In the genomic region with DNA sequence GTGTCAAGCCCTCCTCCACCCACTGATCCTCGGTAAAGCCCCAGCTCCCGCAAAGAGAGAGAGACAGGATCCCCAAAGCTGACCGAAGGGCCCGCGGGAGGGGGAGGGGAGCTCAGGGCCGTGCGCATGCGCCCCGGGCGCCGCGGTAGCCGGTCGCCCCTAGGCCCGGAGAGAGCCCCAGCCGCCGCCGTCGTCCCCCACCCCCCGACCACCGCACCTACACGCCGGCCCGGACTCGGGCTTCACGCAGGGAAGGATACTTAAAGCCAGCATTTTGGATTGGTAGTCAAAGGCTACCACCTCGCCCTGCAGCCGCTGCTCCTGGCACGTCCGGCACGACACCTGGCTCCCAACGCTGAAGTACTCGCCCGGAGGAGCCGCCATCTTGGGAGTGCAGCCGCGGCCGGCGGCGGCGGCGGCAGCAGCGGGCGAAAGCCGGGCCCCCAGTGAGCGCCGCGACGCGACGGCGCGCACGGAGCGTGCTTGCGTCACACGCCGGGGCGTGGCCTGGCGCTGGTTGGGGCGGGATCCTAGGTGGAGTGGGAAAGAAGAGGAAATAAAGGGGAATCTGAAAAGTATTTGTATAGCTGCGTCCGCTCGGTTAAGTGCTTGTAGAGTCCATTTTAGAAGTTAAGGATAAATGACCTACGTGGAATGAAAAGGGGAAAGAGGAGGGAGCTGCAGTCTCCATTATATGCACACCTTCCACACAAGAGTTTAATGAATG, we compare ENCODE assay signal across 1 cellular context.
TF ChIP-seq lines count a peak whose summit lies in the region.

A gene (minus strand): TSS at position 468 of the 727 bp plus-strand sequence. CDS start 84 bp downstream, at position 384.

TF ChIP-seq in K562, 482 proteins besides CTCF, POLR2A, EP300 and RAD21 (continued from another document and continues in another):
- TF ChIP-seq, protein P1, sequence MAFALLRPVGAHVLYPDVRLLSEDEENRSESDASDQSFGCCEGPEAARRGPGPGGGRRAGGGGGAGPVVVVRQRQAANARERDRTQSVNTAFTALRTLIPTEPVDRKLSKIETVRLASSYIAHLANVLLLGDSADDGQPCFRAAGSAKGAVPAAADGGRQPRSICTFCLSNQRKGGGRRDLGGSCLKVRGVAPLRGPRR (CRISPR knock-in tag; IDR thresholded peaks at IDR 0.05), result no peak
- no peak for TF ChIP-seq ZNF644 (tag; IDR thresholded peaks at IDR 0.05; ENCODE audit: low read depth)
- no peak for TF ChIP-seq C11orf30 (IDR thresholded peaks at IDR 0.05; ENCODE audit: low read depth)
- TF ChIP-seq KLF1 (tag; IDR thresholded peaks at IDR 0.05), result peak; percentile 59; the same call in 1 of the 2 replicates
- no peak for TF ChIP-seq NCOA2 (IDR thresholded peaks at IDR 0.05; ENCODE audit: partially characterized antibody in 2 of 2)
- TF ChIP-seq MYC (IDR thresholded peaks at IDR 0.05; ENCODE audit: low read depth, low read length), result peak; percentile 77
- TF ChIP-seq MYC (CRISPR knock-in tag; IDR thresholded peaks at IDR 0.05; ENCODE audit: borderline replicate concordance, low read depth), result no peak
- peak; percentile 84 for TF ChIP-seq MTA3 (IDR thresholded peaks at IDR 0.05; ENCODE audit: borderline replicate concordance)
- no peak for TF ChIP-seq ZC3H11A (IDR thresholded peaks at IDR 0.05; ENCODE audit: low read depth, low read length)
- TF ChIP-seq, protein P2, sequence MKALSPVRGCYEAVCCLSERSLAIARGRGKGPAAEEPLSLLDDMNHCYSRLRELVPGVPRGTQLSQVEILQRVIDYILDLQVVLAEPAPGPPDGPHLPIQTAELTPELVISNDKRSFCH (CRISPR knock-in tag; IDR thresholded peaks at IDR 0.05), result no peak
- TF ChIP-seq, protein P2 (tag; IDR thresholded peaks at IDR 0.05), result 0 out of 2 replicates have a peak, but pooled peaks have one; percentile 36
- TF ChIP-seq, protein P3, sequence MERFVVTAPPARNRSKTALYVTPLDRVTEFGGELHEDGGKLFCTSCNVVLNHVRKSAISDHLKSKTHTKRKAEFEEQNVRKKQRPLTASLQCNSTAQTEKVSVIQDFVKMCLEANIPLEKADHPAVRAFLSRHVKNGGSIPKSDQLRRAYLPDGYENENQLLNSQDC (CRISPR knock-in tag; IDR thresholded peaks at IDR 0.05), result peak; percentile 74; the same call in 1 of the 2 replicates
- TF ChIP-seq ZNF282 (CRISPR knock-in tag; IDR thresholded peaks at IDR 0.05), result no peak
- TF ChIP-seq, protein P4, sequence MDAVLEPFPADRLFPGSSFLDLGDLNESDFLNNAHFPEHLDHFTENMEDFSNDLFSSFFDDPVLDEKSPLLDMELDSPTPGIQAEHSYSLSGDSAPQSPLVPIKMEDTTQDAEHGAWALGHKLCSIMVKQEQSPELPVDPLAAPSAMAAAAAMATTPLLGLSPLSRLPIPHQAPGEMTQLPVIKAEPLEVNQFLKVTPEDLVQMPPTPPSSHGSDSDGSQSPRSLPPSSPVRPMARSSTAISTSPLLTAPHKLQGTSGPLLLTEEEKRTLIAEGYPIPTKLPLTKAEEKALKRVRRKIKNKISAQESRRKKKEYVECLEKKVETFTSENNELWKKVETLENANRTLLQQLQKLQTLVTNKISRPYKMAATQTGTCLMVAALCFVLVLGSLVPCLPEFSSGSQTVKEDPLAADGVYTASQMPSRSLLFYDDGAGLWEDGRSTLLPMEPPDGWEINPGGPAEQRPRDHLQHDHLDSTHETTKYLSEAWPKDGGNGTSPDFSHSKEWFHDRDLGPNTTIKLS (IDR thresholded peaks at IDR 0.05; ENCODE audit: borderline replicate concordance, low read depth), result peak; percentile 52; the same call in 1 of the 2 replicates
- TF ChIP-seq, protein P5, sequence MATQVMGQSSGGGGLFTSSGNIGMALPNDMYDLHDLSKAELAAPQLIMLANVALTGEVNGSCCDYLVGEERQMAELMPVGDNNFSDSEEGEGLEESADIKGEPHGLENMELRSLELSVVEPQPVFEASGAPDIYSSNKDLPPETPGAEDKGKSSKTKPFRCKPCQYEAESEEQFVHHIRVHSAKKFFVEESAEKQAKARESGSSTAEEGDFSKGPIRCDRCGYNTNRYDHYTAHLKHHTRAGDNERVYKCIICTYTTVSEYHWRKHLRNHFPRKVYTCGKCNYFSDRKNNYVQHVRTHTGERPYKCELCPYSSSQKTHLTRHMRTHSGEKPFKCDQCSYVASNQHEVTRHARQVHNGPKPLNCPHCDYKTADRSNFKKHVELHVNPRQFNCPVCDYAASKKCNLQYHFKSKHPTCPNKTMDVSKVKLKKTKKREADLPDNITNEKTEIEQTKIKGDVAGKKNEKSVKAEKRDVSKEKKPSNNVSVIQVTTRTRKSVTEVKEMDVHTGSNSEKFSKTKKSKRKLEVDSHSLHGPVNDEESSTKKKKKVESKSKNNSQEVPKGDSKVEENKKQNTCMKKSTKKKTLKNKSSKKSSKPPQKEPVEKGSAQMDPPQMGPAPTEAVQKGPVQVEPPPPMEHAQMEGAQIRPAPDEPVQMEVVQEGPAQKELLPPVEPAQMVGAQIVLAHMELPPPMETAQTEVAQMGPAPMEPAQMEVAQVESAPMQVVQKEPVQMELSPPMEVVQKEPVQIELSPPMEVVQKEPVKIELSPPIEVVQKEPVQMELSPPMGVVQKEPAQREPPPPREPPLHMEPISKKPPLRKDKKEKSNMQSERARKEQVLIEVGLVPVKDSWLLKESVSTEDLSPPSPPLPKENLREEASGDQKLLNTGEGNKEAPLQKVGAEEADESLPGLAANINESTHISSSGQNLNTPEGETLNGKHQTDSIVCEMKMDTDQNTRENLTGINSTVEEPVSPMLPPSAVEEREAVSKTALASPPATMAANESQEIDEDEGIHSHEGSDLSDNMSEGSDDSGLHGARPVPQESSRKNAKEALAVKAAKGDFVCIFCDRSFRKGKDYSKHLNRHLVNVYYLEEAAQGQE (CRISPR knock-in tag; IDR thresholded peaks at IDR 0.05; ENCODE audit: low read depth), result 0 out of 2 replicates have a peak, but pooled peaks have one; percentile 44
- TF ChIP-seq SREBF2 (CRISPR knock-in tag; IDR thresholded peaks at IDR 0.05), result no peak
- TF ChIP-seq, protein P6, sequence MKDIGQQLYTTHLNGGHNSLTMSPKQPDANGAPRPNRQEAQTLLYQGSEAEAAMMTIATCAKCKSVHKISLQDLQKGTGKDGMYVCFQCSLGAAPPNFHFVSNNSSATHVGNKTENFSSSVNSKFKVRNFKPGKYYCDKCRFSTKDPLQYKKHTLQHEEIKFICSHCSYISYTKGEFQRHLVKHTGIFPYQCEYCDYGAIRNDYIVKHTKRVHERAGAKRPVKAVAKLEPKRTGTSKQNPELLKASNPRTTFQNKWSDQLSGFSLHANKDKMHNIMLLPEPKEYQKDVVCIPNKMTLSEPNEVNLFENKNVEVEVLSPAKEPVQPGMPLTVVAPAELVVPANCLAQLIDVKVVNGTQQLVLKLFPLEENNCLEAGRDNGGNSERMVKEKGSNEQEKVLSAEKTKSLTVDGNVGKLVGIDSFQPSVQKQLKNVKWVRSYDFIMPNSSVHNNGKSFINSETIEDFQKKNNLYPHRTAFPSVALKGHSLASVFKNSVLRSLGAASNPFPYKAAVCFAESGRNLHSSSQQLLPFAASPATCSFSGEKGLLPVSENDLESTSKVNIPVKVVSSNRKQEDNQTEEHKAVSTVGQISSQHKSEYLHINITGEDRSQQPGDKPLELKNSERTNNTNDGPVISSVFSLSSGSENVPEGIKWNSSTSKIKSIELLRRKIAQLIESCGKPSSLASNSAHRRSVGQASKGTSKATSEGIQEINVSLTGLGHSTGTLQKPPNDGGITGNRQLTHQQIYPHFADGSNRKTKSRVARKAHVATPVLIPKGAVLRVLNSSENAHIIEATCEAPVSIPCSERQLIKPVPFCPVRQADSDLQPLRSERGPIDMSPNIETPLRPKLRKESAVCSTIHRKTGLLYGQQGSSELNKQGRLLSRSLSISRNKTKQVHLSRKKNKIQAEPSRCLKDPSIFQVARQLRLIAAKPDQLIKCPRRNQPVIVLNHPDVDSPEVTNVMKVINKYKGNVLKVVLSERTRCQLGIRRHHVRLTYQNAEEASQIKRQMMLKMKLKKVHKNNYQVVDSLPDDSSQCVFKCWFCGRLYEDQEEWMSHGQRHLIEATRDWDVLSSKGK (CRISPR knock-in tag; IDR thresholded peaks at IDR 0.05), result no peak
- 0 out of 2 replicates have a peak, but pooled peaks have one; percentile 25 for TF ChIP-seq JUND (IDR thresholded peaks at IDR 0.05; ENCODE audit: borderline replicate concordance, low read depth, low read length)
- TF ChIP-seq JUND (tag; IDR thresholded peaks at IDR 0.05; ENCODE audit: borderline replicate concordance, low read depth, low read length), result no peak; the same call in 2 of the 3 replicates
- TF ChIP-seq ZNF239 (CRISPR knock-in tag; IDR thresholded peaks at IDR 0.05), result no peak
- no peak for TF ChIP-seq ILK (tag; IDR thresholded peaks at IDR 0.05; ENCODE audit: borderline replicate concordance, low read depth)
- TF ChIP-seq EGR1 (conservative IDR thresholded peaks at IDR 0.05), result peak; percentile 55
- no peak for TF ChIP-seq BRD9 (IDR thresholded peaks at IDR 0.05; ENCODE audit: low read depth, partially characterized antibody)
- TF ChIP-seq, protein P7, sequence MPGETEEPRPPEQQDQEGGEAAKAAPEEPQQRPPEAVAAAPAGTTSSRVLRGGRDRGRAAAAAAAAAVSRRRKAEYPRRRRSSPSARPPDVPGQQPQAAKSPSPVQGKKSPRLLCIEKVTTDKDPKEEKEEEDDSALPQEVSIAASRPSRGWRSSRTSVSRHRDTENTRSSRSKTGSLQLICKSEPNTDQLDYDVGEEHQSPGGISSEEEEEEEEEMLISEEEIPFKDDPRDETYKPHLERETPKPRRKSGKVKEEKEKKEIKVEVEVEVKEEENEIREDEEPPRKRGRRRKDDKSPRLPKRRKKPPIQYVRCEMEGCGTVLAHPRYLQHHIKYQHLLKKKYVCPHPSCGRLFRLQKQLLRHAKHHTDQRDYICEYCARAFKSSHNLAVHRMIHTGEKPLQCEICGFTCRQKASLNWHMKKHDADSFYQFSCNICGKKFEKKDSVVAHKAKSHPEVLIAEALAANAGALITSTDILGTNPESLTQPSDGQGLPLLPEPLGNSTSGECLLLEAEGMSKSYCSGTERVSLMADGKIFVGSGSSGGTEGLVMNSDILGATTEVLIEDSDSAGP (CRISPR knock-in tag; IDR thresholded peaks at IDR 0.05), result no peak
- no peak for TF ChIP-seq SIX5 (IDR thresholded peaks at IDR 0.05; ENCODE audit: borderline replicate concordance in 1 of 2, insufficient read depth in 1 of 2, low read depth in 1 of 2, low read length in 2 of 2)
- TF ChIP-seq RBFOX2 (IDR thresholded peaks at IDR 0.05; ENCODE audit: low read depth, low read length), result peak; percentile 99
- TF ChIP-seq FOXM1 (IDR thresholded peaks at IDR 0.05; ENCODE audit: low read depth), result no peak
- TF ChIP-seq FOXM1 (CRISPR knock-in tag; IDR thresholded peaks at IDR 0.05; ENCODE audit: low read depth), result no peak
- TF ChIP-seq, protein P8, sequence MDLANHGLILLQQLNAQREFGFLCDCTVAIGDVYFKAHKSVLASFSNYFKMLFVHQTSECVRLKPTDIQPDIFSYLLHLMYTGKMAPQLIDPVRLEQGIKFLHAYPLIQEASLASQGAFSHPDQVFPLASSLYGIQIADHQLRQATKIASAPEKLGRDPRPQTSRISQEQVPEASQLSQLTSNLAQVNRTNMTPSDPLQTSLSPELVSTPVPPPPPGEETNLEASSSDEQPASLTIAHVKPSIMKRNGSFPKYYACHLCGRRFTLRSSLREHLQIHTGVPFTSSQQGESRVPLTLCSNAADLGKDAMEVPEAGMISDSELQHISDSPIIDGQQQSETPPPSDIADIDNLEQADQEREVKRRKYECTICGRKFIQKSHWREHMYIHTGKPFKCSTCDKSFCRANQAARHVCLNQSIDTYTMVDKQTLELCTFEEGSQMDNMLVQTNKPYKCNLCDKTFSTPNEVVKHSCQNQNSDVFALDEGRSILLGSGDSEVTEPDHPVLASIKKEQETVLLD (IDR thresholded peaks at IDR 0.05), result peak; percentile 73
- TF ChIP-seq, protein P9, sequence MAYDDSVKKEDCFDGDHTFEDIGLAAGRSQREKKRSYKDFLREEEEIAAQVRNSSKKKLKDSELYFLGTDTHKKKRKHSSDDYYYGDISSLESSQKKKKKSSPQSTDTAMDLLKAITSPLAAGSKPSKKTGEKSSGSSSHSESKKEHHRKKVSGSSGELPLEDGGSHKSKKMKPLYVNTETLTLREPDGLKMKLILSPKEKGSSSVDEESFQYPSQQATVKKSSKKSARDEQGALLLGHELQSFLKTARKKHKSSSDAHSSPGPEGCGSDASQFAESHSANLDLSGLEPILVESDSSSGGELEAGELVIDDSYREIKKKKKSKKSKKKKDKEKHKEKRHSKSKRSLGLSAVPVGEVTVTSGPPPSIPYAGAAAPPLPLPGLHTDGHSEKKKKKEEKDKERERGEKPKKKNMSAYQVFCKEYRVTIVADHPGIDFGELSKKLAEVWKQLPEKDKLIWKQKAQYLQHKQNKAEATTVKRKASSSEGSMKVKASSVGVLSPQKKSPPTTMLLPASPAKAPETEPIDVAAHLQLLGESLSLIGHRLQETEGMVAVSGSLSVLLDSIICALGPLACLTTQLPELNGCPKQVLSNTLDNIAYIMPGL (CRISPR knock-in tag; IDR thresholded peaks at IDR 0.05), result 0 out of 2 replicates have a peak, but pooled peaks have one; percentile 42
- TF ChIP-seq CCNT2 (IDR thresholded peaks at IDR 0.05; ENCODE audit: borderline replicate concordance, extremely low read depth, insufficient read length, low read depth, low read length), result peak; percentile 65
- no peak for TF ChIP-seq ZSCAN29 (IDR thresholded peaks at IDR 0.05)
- peak; percentile 38 for TF ChIP-seq MEIS2 (IDR thresholded peaks at IDR 0.05; ENCODE audit: partially characterized antibody)
- peak; percentile 59 for TF ChIP-seq HNRNPLL (IDR thresholded peaks at IDR 0.05; ENCODE audit: low read depth, low read length, poor library complexity, severe bottlenecking)
- TF ChIP-seq SETDB1 (IDR thresholded peaks at IDR 0.05; ENCODE audit: low read length), result no peak
- TF ChIP-seq ZSCAN32 (CRISPR knock-in tag; IDR thresholded peaks at IDR 0.05), result no peak
- peak; percentile 73; the same call in 1 of the 2 replicates for TF ChIP-seq PHF8 (IDR thresholded peaks at IDR 0.05; ENCODE audit: borderline replicate concordance, low read length)
- TF ChIP-seq RB1 (IDR thresholded peaks at IDR 0.05; ENCODE audit: low read depth), result peak; percentile 79
- peak; percentile 70 for TF ChIP-seq KDM5B (IDR thresholded peaks at IDR 0.05; ENCODE audit: insufficient replicate concordance, low read depth, low read length)
- TF ChIP-seq FOXA3 (CRISPR knock-in tag; conservative IDR thresholded peaks at IDR 0.05 in 1 of 2, IDR thresholded peaks at IDR 0.05 in 1 of 2), result no peak
- TF ChIP-seq, protein P10, sequence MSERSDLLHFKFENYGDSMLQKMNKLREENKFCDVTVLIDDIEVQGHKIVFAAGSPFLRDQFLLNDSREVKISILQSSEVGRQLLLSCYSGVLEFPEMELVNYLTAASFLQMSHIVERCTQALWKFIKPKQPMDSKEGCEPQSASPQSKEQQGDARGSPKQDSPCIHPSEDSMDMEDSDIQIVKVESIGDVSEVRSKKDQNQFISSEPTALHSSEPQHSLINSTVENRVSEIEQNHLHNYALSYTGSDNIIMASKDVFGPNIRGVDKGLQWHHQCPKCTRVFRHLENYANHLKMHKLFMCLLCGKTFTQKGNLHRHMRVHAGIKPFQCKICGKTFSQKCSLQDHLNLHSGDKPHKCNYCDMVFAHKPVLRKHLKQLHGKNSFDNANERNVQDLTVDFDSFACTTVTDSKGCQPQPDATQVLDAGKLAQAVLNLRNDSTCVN (CRISPR knock-in tag; IDR thresholded peaks at IDR 0.05), result 0 out of 2 replicates have a peak, but pooled peaks have one; percentile 52
- TF ChIP-seq SMARCA5 (IDR thresholded peaks at IDR 0.05), result peak; percentile 28; the same call in 1 of the 2 replicates
- TF ChIP-seq GTF2E2 (tag; IDR thresholded peaks at IDR 0.05), result no peak; the same call in 1 of the 2 replicates
- TF ChIP-seq GTF2F1 (IDR thresholded peaks at IDR 0.05; ENCODE audit: low read depth, low read length), result no peak
- peak; percentile 31; the same call in 1 of the 2 replicates for TF ChIP-seq GABPA (tag; conservative IDR thresholded peaks at IDR 0.05; ENCODE audit: low read depth)
- TF ChIP-seq HCFC1 (IDR thresholded peaks at IDR 0.05; ENCODE audit: low read depth, low read length), result peak; percentile 31
- TF ChIP-seq SNIP1 (IDR thresholded peaks at IDR 0.05; ENCODE audit: low read depth), result no peak
